ENCODE assay signal across 6 cellular contexts in genomic region chr16:2250652-2251280, GRCh38. TPM values are rescaled to one million over a fixed set of nuclear protein-coding genes. Genes with fewer than 3 reads are reported as not detected.
DNase-seq lines count a peak whose midpoint lies in the region; ATAC-seq, FAIRE-seq and TF ChIP-seq lines count a peak whose summit lies in the region.

No MANE protein-coding gene starts in this region.

- no peaks in the 10 kb centered on the region for H3K4me1 Mint-ChIP-seq in activated T-helper 17 cell treated with anti-CD3 and anti-CD28 coated beads, Interleukin-2, amount 50 U/mL, for 72 hours

- H3K27me3 Mint-ChIP-seq in activated T-helper 17 cell treated with anti-CD3 and anti-CD28 coated beads, Interleukin-2, amount 50 U/mL, for 72 hours = no peaks in the 10 kb centered on the region

- H3K27ac Mint-ChIP-seq in activated T-helper 17 cell treated with anti-CD3 and anti-CD28 coated beads, Interleukin-2, amount 50 U/mL, for 72 hours = peak overlapping the region; percentile 81

- 4 to 5% methylated on average over 33 of the region's 33 CpGs for WGBS in lower leg skin, 2 donors

- H3K4me3 Mint-ChIP-seq in activated T-helper 17 cell treated with anti-CD3 and anti-CD28 coated beads, Interleukin-2, amount 50 U/mL, for 72 hours = peak overlapping the region; percentile 85

- TF ChIP-seq POLR2A in lower leg skin (IDR thresholded peaks at IDR 0.05) = no peak

- FAIRE-seq in D721Med (lab: Jason Lieb, UNC) = no peak

- H3K36me3 Mint-ChIP-seq in activated T-helper 17 cell treated with anti-CD3 and anti-CD28 coated beads, Interleukin-2, amount 50 U/mL, for 72 hours (ENCODE audit: low read depth) = peaks cover 59% of the 10 kb centered on the region

- peak; percentile 28 for ATAC-seq in activated T-helper 17 cell treated with anti-CD3 and anti-CD28 coated beads, Interleukin-2, amount 50 U/mL, for 72 hours (replicated peaks)
- no peak for ATAC-seq in GM18909 (IDR thresholded peaks at IDR 0.05; ENCODE audit: poor library complexity, unreplicated experiment)

- peak overlapping the region; percentile 63 for H3K4me3 ChIP-seq in lower leg skin (ENCODE audit: low read depth, poor library complexity, severe bottlenecking)

- no peaks in the 10 kb centered on the region for H3K9me3 Mint-ChIP-seq in activated T-helper 17 cell treated with anti-CD3 and anti-CD28 coated beads, Interleukin-2, amount 50 U/mL, for 72 hours

- TF ChIP-seq CTCF in lower leg skin (IDR thresholded peaks at IDR 0.05) (no peak), D721Med (IDR thresholded peaks at IDR 0.05; ENCODE audit: insufficient read depth, missing control alignments) (no peak)

- peak; percentile 18 for DNase-seq in NCI-H1694 treated with DMSO at 0.1 percent for 48 hours (lab: John Stamatoyannopoulos, UW)
- DNase-seq in NCI-H1694 (lab: John Stamatoyannopoulos, UW) = no peak
- no peak for DNase-seq in lower leg skin (ENCODE audit: low spot score in 2 of 2)
- DNase-seq in D721Med (ENCODE audit: insufficient read length, low spot score) = no peak

- intact Hi-C loops in lower leg skin (cut with DNase I; ENCODE audit: low total_unique reads) = no loop called here

RNA-seq across cellular contexts. Expression of gene ECI1, which starts 0.6 kb away (rescaled TPM):
- total RNA-seq in activated T-helper 17 cell treated with anti-CD3 and anti-CD28 coated beads, Interleukin-2, amount 50 U/mL, for 72 hours = 10 to 100 TPM; 36.7 to 50.6 TPM
- 10 to 100 TPM; 37.1 to 69.9 (median 54.5) TPM for total RNA-seq in lower leg skin

RNA-seq across cellular contexts. Expression of gene DNASE1L2, which starts 14.5 kb away (rescaled TPM):
- 1 to 10 TPM; 2.4 to 2.7 TPM for total RNA-seq in activated T-helper 17 cell treated with anti-CD3 and anti-CD28 coated beads, Interleukin-2, amount 50 U/mL, for 72 hours
- total RNA-seq in lower leg skin = 10 to 100 TPM; 39.8 to 93.3 (median 55.0) TPM

RNA-seq across cellular contexts. Expression of gene RNPS1, which starts 17.2 kb away (rescaled TPM):
- 100 to 1,000 TPM; 205 to 314 TPM for total RNA-seq in activated T-helper 17 cell treated with anti-CD3 and anti-CD28 coated beads, Interleukin-2, amount 50 U/mL, for 72 hours
- total RNA-seq in lower leg skin = 100 to 1,000 TPM; 127 to 132 (median 128) TPM

RNA-seq across cellular contexts. Expression of gene E4F1, which starts 27.4 kb away (rescaled TPM):
- total RNA-seq in activated T-helper 17 cell treated with anti-CD3 and anti-CD28 coated beads, Interleukin-2, amount 50 U/mL, for 72 hours = 10 to 100 TPM; 20.1 to 22.8 TPM
- 10 to 100 TPM; 50.3 to 85.8 (median 57.4) TPM for total RNA-seq in lower leg skin

RNA-seq across cellular contexts. Expression of gene PGP, which starts 36.1 kb away (rescaled TPM):
- 10 to 100 TPM; 11.6 to 21.6 TPM for total RNA-seq in activated T-helper 17 cell treated with anti-CD3 and anti-CD28 coated beads, Interleukin-2, amount 50 U/mL, for 72 hours
- 10 to 100 TPM in 3 of 4 donors, 1 to 10 TPM in 1; 9.6 to 19.4 (median 12.8) TPM for total RNA-seq in lower leg skin

Comparison
In these comparisons a context has a peak if more than half of its experiments do, and no peak if none do; other contexts are left out.
1. RNA of gene DNASE1L2, which starts 14.5 kb away (total RNA-seq): 39.8 to 93.3 TPM in lower leg skin; 2.4 to 2.7 TPM in activated T-helper 17 cell treated with anti-CD3 and anti-CD28 coated beads, Interleukin-2, amount 50 U/mL, for 72 hours; every median in the first group is over 10 times any median in the second.